In the genomic region with DNA sequence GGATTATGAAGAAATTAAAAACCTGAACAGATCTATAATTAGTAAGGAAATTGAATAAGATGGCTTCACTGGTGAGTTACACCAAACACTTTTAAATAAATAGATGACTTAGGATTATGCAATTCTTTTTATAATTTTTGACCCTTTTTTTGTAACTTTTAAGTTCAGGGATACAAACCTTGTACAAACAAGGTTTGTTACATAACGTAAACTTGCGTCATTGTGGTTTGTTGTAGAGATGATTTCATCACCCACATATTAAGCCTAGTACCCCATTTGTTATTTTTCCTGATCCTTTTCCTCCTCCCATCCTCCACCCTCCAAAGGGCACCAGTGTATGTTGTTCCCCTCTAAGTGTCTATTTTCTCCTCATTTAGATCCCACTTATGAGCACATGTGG, we compare ENCODE assay signal across 17 cellular contexts.
DNase-seq lines count a peak whose midpoint lies in the region; ATAC-seq and TF ChIP-seq lines count a peak whose summit lies in the region.
"Had no signal": no experiment of that assay in that cellular context is flagged by ENCODE, and none has a peak within 500 bp of the region (broad histone marks: within the 10 kb centered on the region; RNA-seq: fewer than 3 reads in every experiment).

No MANE protein-coding gene starts in this region.

- H3K27me3 ChIP-seq in lung (ENCODE audit: control insufficient read depth, insufficient read depth): no peaks in the 10 kb centered on the region
- H3K27me3 ChIP-seq: esophagus squamous epithelium, neural progenitor cell had no signal

- peaks cover 10% of the 10 kb centered on the region for H3K9me3 Mint-ChIP-seq in activated CD4-positive, alpha-beta memory T cell treated with anti-CD3 and anti-CD28 coated beads, Interleukin-2, amount 10 ng/mL, durations not matched to agents 7 days and 5 days

- POLR2A ChIA-PET in activated CD4-positive, alpha-beta memory T cell treated with anti-CD3 and anti-CD28 coated beads, Interleukin-2, amount 10 ng/mL, durations not matched to agents 7 days and 5 days (lab: Charles Lee): no interaction called here

- no peaks in the 10 kb centered on the region for H3K4me1 Mint-ChIP-seq in activated CD4-positive, alpha-beta memory T cell treated with anti-CD3 and anti-CD28 coated beads, Interleukin-2, amount 10 ng/mL, durations not matched to agents 7 days and 5 days
- H3K4me1 Mint-ChIP-seq: neural progenitor cell had no signal

- 14 to 48% methylated on average over 2 of the region's 2 CpGs for WGBS in lung, 2 donors

- peak; percentile 53 to 62 for DNase-seq in AML-193 (lab: John Stamatoyannopoulos, UW)
- peak; percentile 74 for DNase-seq in NB4 (ENCODE audit: low read depth)
- peak; percentile 45 to 97 for DNase-seq in cardiac fibroblast (ENCODE audit: low read depth in 2 of 2)
- no peak for DNase-seq in lung (ENCODE audit: low spot score)
- DNase-seq in effector CD8-positive, alpha-beta T cell (lab: John Stamatoyannopoulos, UW): no peak
- no peak for DNase-seq in activated CD4-positive, alpha-beta memory T cell treated with anti-CD3 and anti-CD28 coated beads, Interleukin-2, amount 10 ng/mL, durations not matched to agents 7 days and 5 days
- no peak for DNase-seq in activated CD4-positive, CD25-positive, alpha-beta regulatory T cell (lab: John Stamatoyannopoulos, UW)
- DNase-seq: activated CD8-positive, alpha-beta memory T cell treated with anti-CD3 and anti-CD28 coated beads, Interleukin-2, amount 50 U/mL, for 4 hours; DMS 273 treated with DMSO at 0.1 percent for 48 hours; esophagus squamous epithelium; MM.1S; SW 1271 had no signal

- CTCF ChIA-PET in activated CD4-positive, alpha-beta memory T cell treated with anti-CD3 and anti-CD28 coated beads, Interleukin-2, amount 10 ng/mL, durations not matched to agents 7 days and 5 days (lab: Charles Lee): no interaction called here

- TF ChIP-seq POLR2A in NB4 (IDR thresholded peaks at IDR 0.05; ENCODE audit: extremely low read depth, insufficient read length): no peak

- H3K4me3 Mint-ChIP-seq in activated CD4-positive, alpha-beta memory T cell treated with anti-CD3 and anti-CD28 coated beads, Interleukin-2, amount 10 ng/mL, durations not matched to agents 7 days and 5 days: no peak overlapping the region
- H3K4me3 Mint-ChIP-seq: activated naive CD8-positive, alpha-beta T cell; neural progenitor cell had no signal

- H3K36me3 Mint-ChIP-seq in activated CD4-positive, alpha-beta memory T cell treated with anti-CD3 and anti-CD28 coated beads, Interleukin-2, amount 10 ng/mL, durations not matched to agents 7 days and 5 days (ENCODE audit: low read depth): no peaks in the 10 kb centered on the region
- H3K36me3 Mint-ChIP-seq: neural progenitor cell had no signal

- no peak overlapping the region for H3K27ac ChIP-seq in lung (ENCODE audit: low read depth in 1 of 2, low read length in 1 of 2)
- H3K27ac ChIP-seq: neural progenitor cell, skin epidermis had no signal

- H3K27me3 Mint-ChIP-seq in activated CD4-positive, alpha-beta memory T cell treated with anti-CD3 and anti-CD28 coated beads, Interleukin-2, amount 10 ng/mL, durations not matched to agents 7 days and 5 days: peaks cover 10% of the 10 kb centered on the region
- H3K27me3 Mint-ChIP-seq: activated naive CD8-positive, alpha-beta T cell had no signal

- H3K9me3 ChIP-seq in lung (ENCODE audit: control insufficient read depth in 2 of 2, insufficient read depth in 1 of 2, low read length in 1 of 2): peaks cover 3 to 9% of the 10 kb centered on the region in 2 donors

- no peak for TF ChIP-seq CTCF in NB4 (IDR thresholded peaks at IDR 0.05; ENCODE audit: low read depth, low read length)
- TF ChIP-seq CTCF in cardiac fibroblast (IDR thresholded peaks at IDR 0.05; ENCODE audit: low read depth, low read length): no peak
- TF ChIP-seq CTCF in lung (IDR thresholded peaks at IDR 0.05; ENCODE audit: control extremely low read depth, extremely low read depth): no peak

- no peaks in the 10 kb centered on the region for H3K4me1 ChIP-seq in lung (ENCODE audit: control insufficient read depth in 2 of 2, insufficient read depth in 2 of 2, low read length in 2 of 2)
- H3K4me1 ChIP-seq: neural progenitor cell had no signal

- H3K4me3 ChIP-seq in NB4 (ENCODE audit: low read depth, low read length) (no peak overlapping the region), cardiac fibroblast (replicated peaks in 1 of 2; ENCODE audit: low read depth in 2 of 2, low read length in 2 of 2) (no peak overlapping the region), lung (no peak overlapping the region)
- H3K4me3 ChIP-seq: esophagus squamous epithelium, neural progenitor cell, skin epidermis had no signal

- H3K27ac Mint-ChIP-seq in activated CD4-positive, alpha-beta memory T cell treated with anti-CD3 and anti-CD28 coated beads, Interleukin-2, amount 10 ng/mL, durations not matched to agents 7 days and 5 days: no peak overlapping the region
- H3K27ac Mint-ChIP-seq: activated naive CD8-positive, alpha-beta T cell; neural progenitor cell had no signal

- ATAC-seq in lung (ENCODE audit: insufficient read depth, low FRiP score) (peak; percentile 41), GM21423 (IDR thresholded peaks at IDR 0.05; ENCODE audit: unreplicated experiment) (no peak)
- ATAC-seq: PC-3 had no signal

- no peaks in the 10 kb centered on the region for H3K36me3 ChIP-seq in lung (ENCODE audit: control insufficient read depth in 2 of 2, insufficient read depth in 2 of 2, low read length in 2 of 2)
- H3K36me3 ChIP-seq: esophagus squamous epithelium had no signal

Comparison
In these comparisons a context has a peak if more than half of its experiments do, and no peak if none do; other contexts are left out.
1. DNase-seq: peak in AML-193 (2 of 2), NB4 (single experiment) and cardiac fibroblast (2 of 2); none in lung (single experiment), effector CD8-positive, alpha-beta T cell (single experiment), activated CD4-positive, alpha-beta memory T cell treated with anti-CD3 and anti-CD28 coated beads, Interleukin-2, amount 10 ng/mL, durations not matched to agents 7 days and 5 days (single experiment) and activated CD4-positive, CD25-positive, alpha-beta regulatory T cell (0 of 4).